In the genomic region with DNA sequence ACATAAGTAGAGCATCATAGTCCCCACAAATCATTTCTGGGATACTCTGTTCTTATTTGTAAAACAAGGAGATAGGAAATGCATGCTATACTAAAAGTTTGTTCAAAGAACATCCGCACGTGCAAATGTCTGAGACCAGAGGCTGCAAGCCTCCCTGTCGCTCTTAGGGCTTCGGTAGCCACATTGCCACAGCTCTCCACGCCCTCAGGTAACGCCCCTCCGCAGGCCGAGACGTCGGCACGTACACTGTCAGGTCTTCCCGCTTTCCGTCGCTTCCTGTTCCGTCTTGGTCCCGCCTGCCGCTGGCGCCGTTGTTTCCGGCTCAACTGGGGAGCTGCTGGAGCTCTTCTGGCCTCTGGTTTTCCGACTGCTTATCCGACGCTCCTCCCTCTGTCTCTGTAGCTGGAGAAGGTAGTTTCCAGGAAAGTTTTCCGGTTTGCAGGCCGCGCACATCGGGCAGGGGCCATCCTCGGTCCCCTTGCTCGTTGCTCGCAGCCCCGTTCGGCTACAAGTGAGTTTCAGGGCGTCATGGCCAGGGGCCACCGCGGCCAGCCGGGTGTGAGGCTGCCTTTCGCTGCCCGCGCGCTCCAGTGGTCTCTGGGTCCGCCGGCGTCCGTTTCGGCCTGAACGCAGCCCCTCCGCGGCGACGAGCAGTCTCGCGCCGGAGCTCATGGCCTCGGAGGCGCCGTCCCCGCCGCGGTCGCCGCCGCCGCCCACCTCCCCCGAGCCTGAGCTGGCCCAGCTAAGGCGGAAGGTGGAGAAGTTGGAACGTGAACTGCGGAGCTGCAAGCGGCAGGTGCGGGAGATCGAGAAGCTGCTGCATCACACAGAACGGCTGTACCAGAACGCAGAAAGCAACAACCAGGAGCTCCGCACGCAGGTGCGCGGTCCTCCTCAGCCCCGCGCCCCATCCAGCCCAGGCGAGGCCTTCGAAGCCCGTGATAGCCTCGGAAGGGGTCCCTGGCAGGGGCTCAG, we compare ENCODE assay signal across 8 cellular contexts. TPM values are rescaled to one million over a fixed set of nuclear protein-coding genes. Genes with fewer than 3 reads are reported as not detected.
DNase-seq lines count a peak whose midpoint lies in the region; ATAC-seq, FAIRE-seq and TF ChIP-seq lines count a peak whose summit lies in the region.

A gene with protein sequence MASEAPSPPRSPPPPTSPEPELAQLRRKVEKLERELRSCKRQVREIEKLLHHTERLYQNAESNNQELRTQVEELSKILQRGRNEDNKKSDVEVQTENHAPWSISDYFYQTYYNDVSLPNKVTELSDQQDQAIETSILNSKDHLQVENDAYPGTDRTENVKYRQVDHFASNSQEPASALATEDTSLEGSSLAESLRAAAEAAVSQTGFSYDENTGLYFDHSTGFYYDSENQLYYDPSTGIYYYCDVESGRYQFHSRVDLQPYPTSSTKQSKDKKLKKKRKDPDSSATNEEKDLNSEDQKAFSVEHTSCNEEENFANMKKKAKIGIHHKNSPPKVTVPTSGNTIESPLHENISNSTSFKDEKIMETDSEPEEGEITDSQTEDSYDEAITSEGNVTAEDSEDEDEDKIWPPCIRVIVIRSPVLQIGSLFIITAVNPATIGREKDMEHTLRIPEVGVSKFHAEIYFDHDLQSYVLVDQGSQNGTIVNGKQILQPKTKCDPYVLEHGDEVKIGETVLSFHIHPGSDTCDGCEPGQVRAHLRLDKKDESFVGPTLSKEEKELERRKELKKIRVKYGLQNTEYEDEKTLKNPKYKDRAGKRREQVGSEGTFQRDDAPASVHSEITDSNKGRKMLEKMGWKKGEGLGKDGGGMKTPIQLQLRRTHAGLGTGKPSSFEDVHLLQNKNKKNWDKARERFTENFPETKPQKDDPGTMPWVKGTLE (plus strand): TSS at position 308 of the 975 bp plus-strand sequence. CDS start 363 bp downstream, at position 671.

- 0 to 1% (median 1%) methylated on average over 68 to 82 of the region's 82 CpGs for WGBS in small intestine, 3 donors

- H3K36me3 Mint-ChIP-seq in WTC11, result peaks cover 31% of the 10 kb centered on the region

- peak within 1 kb of the TSS; percentile 97 to 99 for H3K27ac ChIP-seq in small intestine (ENCODE audit: low read depth in 1 of 2, low read length in 1 of 2)

- H3K27me3 ChIP-seq in small intestine (ENCODE audit: control insufficient read depth in 2 of 2, insufficient read depth in 2 of 2, low read length in 2 of 2), result no peaks in the 10 kb centered on the region

- peaks cover 45% of the 10 kb centered on the region for H3K27me3 Mint-ChIP-seq in WTC11 (ENCODE audit: low read depth)

- no peaks in the 10 kb centered on the region for H3K36me3 ChIP-seq in small intestine (ENCODE audit: control insufficient read depth in 2 of 2, insufficient read depth in 2 of 2, low read length in 2 of 2)

- peak within 1 kb of the TSS; percentile 95 for H3K27ac Mint-ChIP-seq in WTC11

- ATAC-seq in GM18873 (IDR thresholded peaks at IDR 0.05; ENCODE audit: low FRiP score, unreplicated experiment) (peak; percentile 96), HG03139 (IDR thresholded peaks at IDR 0.05; ENCODE audit: unreplicated experiment) (peak; percentile 98), WTC11 (peak; percentile 98)

- H3K4me3 Mint-ChIP-seq in WTC11, result peak within 1 kb of the TSS; percentile 90

- in situ Hi-C loops in ACHN (cut with HindIII; ENCODE audit: low pct_ligation_motif_present, low pct_unique_long_range_greater_than_20kb, low sequenced_read_pairs), result loop anchor here (25.0 kb wide), 1 partner anchor 168 kb away; a partner anchor contains a TSS

- no peak for TF ChIP-seq CTCF in WTC11 (IDR thresholded peaks at IDR 0.05)
- no peak for TF ChIP-seq CTCF in cardiac fibroblast (IDR thresholded peaks at IDR 0.05; ENCODE audit: low read depth, low read length)

- peak within 1 kb of the TSS; percentile 87 to 95 for H3K4me3 ChIP-seq in cardiac fibroblast (replicated peaks in 1 of 2; ENCODE audit: low read depth in 2 of 2, low read length in 2 of 2)
- peak within 1 kb of the TSS; percentile 96 to 97 for H3K4me3 ChIP-seq in small intestine (ENCODE audit: low read depth in 1 of 2, low read length in 2 of 2)

- H3K9me3 ChIP-seq in small intestine (ENCODE audit: control insufficient read depth, low read depth), result no peaks in the 10 kb centered on the region

- peaks cover 4 to 5% of the 10 kb centered on the region in 2 donors for H3K4me1 ChIP-seq in small intestine (ENCODE audit: control insufficient read depth in 2 of 2, insufficient read depth in 1 of 2, low read depth in 1 of 2, low read length in 1 of 2)

- POLR2A ChIA-PET in WTC11 (lab: Charles Lee), result interaction anchor here (0.6 to 2.2 kb wide), 3 partner anchors 47 to 212 kb away, joined by 3 to 9 read pairs (median 3); a partner anchor contains a TSS

- CTCF ChIA-PET in WTC11 (lab: Charles Lee), result interaction anchor here (0.7 to 2.5 kb wide), 5 partner anchors 47 to 423 kb away, joined by 3 to 14 read pairs (median 3); no protein-coding TSS in a partner anchor

- peak; percentile 91 for DNase-seq in ACHN
- DNase-seq in NCI-H2227 (lab: John Stamatoyannopoulos, UW; ENCODE audit: unreplicated experiment), result peak; percentile 91
- peak; percentile 82 for DNase-seq in WTC11 (ENCODE audit: low spot score)
- DNase-seq in cardiac fibroblast (ENCODE audit: low read depth in 2 of 2), result peak; percentile 95
- peak; percentile 90 for DNase-seq in iPS-NIHi11 (ENCODE audit: low spot score)
- peak; percentile 97 for DNase-seq in small intestine

- peaks cover 27% of the 10 kb centered on the region for H3K9me3 Mint-ChIP-seq in WTC11

- FAIRE-seq in small intestine (lab: Jason Lieb, UNC), result no peak

- peaks cover 9% of the 10 kb centered on the region for H3K4me1 Mint-ChIP-seq in WTC11

TF ChIP-seq in WTC11, 78 proteins besides CTCF, POLR2A, EP300 and RAD21 (continues in another document):
- 0 out of 2 replicates have a peak, but pooled peaks have one; percentile 9 for TF ChIP-seq NFYB (CRISPR knock-in tag; conservative IDR thresholded peaks at IDR 0.05; ENCODE audit: low read depth)
- TF ChIP-seq, protein P1, sequence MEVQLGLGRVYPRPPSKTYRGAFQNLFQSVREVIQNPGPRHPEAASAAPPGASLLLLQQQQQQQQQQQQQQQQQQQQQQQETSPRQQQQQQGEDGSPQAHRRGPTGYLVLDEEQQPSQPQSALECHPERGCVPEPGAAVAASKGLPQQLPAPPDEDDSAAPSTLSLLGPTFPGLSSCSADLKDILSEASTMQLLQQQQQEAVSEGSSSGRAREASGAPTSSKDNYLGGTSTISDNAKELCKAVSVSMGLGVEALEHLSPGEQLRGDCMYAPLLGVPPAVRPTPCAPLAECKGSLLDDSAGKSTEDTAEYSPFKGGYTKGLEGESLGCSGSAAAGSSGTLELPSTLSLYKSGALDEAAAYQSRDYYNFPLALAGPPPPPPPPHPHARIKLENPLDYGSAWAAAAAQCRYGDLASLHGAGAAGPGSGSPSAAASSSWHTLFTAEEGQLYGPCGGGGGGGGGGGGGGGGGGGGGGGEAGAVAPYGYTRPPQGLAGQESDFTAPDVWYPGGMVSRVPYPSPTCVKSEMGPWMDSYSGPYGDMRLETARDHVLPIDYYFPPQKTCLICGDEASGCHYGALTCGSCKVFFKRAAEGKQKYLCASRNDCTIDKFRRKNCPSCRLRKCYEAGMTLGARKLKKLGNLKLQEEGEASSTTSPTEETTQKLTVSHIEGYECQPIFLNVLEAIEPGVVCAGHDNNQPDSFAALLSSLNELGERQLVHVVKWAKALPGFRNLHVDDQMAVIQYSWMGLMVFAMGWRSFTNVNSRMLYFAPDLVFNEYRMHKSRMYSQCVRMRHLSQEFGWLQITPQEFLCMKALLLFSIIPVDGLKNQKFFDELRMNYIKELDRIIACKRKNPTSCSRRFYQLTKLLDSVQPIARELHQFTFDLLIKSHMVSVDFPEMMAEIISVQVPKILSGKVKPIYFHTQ (CRISPR knock-in tag; IDR thresholded peaks at IDR 0.05), result no peak
- TF ChIP-seq, protein P2, sequence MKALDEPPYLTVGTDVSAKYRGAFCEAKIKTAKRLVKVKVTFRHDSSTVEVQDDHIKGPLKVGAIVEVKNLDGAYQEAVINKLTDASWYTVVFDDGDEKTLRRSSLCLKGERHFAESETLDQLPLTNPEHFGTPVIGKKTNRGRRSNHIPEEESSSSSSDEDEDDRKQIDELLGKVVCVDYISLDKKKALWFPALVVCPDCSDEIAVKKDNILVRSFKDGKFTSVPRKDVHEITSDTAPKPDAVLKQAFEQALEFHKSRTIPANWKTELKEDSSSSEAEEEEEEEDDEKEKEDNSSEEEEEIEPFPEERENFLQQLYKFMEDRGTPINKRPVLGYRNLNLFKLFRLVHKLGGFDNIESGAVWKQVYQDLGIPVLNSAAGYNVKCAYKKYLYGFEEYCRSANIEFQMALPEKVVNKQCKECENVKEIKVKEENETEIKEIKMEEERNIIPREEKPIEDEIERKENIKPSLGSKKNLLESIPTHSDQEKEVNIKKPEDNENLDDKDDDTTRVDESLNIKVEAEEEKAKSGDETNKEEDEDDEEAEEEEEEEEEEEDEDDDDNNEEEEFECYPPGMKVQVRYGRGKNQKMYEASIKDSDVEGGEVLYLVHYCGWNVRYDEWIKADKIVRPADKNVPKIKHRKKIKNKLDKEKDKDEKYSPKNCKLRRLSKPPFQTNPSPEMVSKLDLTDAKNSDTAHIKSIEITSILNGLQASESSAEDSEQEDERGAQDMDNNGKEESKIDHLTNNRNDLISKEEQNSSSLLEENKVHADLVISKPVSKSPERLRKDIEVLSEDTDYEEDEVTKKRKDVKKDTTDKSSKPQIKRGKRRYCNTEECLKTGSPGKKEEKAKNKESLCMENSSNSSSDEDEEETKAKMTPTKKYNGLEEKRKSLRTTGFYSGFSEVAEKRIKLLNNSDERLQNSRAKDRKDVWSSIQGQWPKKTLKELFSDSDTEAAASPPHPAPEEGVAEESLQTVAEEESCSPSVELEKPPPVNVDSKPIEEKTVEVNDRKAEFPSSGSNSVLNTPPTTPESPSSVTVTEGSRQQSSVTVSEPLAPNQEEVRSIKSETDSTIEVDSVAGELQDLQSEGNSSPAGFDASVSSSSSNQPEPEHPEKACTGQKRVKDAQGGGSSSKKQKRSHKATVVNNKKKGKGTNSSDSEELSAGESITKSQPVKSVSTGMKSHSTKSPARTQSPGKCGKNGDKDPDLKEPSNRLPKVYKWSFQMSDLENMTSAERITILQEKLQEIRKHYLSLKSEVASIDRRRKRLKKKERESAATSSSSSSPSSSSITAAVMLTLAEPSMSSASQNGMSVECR (CRISPR knock-in tag; IDR thresholded peaks at IDR 0.05; ENCODE audit: borderline replicate concordance), result 0 out of 2 replicates have a peak, but pooled peaks have one; percentile 50
- TF ChIP-seq, protein P3, sequence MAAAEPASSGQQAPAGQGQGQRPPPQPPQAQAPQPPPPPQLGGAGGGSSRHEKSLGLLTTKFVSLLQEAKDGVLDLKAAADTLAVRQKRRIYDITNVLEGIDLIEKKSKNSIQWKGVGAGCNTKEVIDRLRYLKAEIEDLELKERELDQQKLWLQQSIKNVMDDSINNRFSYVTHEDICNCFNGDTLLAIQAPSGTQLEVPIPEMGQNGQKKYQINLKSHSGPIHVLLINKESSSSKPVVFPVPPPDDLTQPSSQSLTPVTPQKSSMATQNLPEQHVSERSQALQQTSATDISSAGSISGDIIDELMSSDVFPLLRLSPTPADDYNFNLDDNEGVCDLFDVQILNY (CRISPR knock-in tag; IDR thresholded peaks at IDR 0.05), result peak; percentile 93

RNA-seq across cellular contexts. Expression of the gene that starts here (rescaled TPM):
- 20.2 to 23.2 TPM (median 21.2 TPM) in 3 replicates for total RNA-seq in WTC11 (2021)
- polyA plus RNA-seq in small intestine, result 10 to 100 TPM; 10.8 to 15.4 (median 13.8) TPM

Comparison
In these comparisons a context has a peak if more than half of its experiments do, and no peak if none do; other contexts are left out.
1. Peak in every context shown above with its lines: DNase-seq, ATAC-seq, H3K4me3 ChIP-seq and H3K27ac ChIP-seq.